ENCODE assay signal across 29 cellular contexts in the genomic region with DNA sequence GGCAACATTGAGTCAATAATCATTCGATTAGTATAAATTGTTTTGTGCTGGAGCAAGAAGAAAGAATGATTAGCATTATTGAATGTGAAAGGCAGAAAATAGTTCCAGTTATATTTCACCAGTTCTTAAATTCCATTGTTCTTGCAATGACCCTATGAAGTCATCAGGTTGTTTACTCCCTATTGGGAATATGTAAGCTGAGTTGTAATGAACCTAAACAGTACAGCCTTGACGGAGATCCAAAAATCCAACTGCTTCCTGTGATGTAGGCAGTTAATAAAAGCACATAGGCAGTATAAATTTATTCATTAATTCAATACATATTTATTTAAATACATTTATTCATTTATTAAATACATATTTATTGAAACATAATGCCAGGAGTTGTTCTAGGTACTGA.
"Had no signal": no experiment of that assay in that cellular context is flagged by ENCODE, and none has a peak within 500 bp of the region (broad histone marks: within the 10 kb centered on the region; RNA-seq: fewer than 3 reads in every experiment).

No MANE protein-coding gene starts in this region.

- FAIRE-seq: islet of Langerhans, kidney had no signal

- H3K27ac Mint-ChIP-seq: immature natural killer cell; mesothelial cell of epicardium; naive B cell; natural killer cell; nephron progenitor cell; neural progenitor cell; stimulated activated naive B cell treated with anti-CD40 and anti-IgM and Interleukin-4, amounts not matched to agents 10 μg/mL and 1 μg/mL and 100 μg/mL, for 72 hours had no signal

- H3K9me3 Mint-ChIP-seq: mesothelial cell of epicardium; nephron progenitor cell; neural progenitor cell; stimulated activated naive B cell treated with anti-CD40 and anti-IgM and Interleukin-4, amounts not matched to agents 10 μg/mL and 1 μg/mL and 100 μg/mL, for 72 hours had no signal

- H3K9ac ChIP-seq: neural progenitor cell, parathyroid adenoma had no signal

- H3K36me3 Mint-ChIP-seq: immature natural killer cell; mesothelial cell of epicardium; naive B cell; neural progenitor cell; stimulated activated naive B cell treated with anti-CD40 and anti-IgM and Interleukin-4, amounts not matched to agents 10 μg/mL and 1 μg/mL and 100 μg/mL, for 72 hours had no signal

- H3K79me2 ChIP-seq: parathyroid adenoma had no signal

- H2AFZ ChIP-seq: neural progenitor cell, parathyroid adenoma had no signal

- H3K27me3 Mint-ChIP-seq: naive B cell; stimulated activated naive B cell treated with anti-CD40 and anti-IgM and Interleukin-4, amounts not matched to agents 10 μg/mL and 1 μg/mL and 100 μg/mL, for 72 hours had no signal

- H3K4me3 Mint-ChIP-seq: immature natural killer cell; mesothelial cell of epicardium; naive B cell; natural killer cell; nephron progenitor cell; neural progenitor cell; stimulated activated naive B cell treated with anti-CD40 and anti-IgM and Interleukin-4, amounts not matched to agents 10 μg/mL and 1 μg/mL and 100 μg/mL, for 72 hours had no signal

- ATAC-seq: natural killer cell; right lobe of liver; stimulated activated naive B cell treated with anti-CD40 and anti-IgM and Interleukin-4, amounts not matched to agents 10 μg/mL and 1 μg/mL and 100 μg/mL, for 72 hours; stimulated activated naive CD8-positive, alpha-beta T cell treated with anti-CD3 and anti-CD28 coated beads, Interleukin-15, Interleukin-2, amounts not matched to agents 100 U/mL and 50 U/mL, for 24 hours had no signal

- H3K4me2 ChIP-seq: neural progenitor cell had no signal

- H3K9me3 ChIP-seq: left ventricle myocardium inferior, neutrophil, right atrium auricular region, right lobe of liver, stomach, testis, thyroid gland, transverse colon, upper lobe of left lung, vagina had no signal

- H3K27me3 ChIP-seq: neural progenitor cell, neutrophil, right atrium auricular region, right lobe of liver, stomach, testis, thyroid gland, transverse colon, upper lobe of left lung, vagina had no signal

- H3K4me1 ChIP-seq: left ventricle myocardium inferior, neural progenitor cell, parathyroid adenoma, right atrium auricular region, right lobe of liver, stomach, testis, thyroid gland, transverse colon, upper lobe of left lung, vagina had no signal

- H3K4me1 Mint-ChIP-seq: immature natural killer cell; mesothelial cell of epicardium; naive B cell; natural killer cell; stimulated activated naive B cell treated with anti-CD40 and anti-IgM and Interleukin-4, amounts not matched to agents 10 μg/mL and 1 μg/mL and 100 μg/mL, for 72 hours had no signal

- DNase-seq: immature natural killer cell; kidney; left ventricle myocardium inferior; mesendoderm; naive B cell; natural killer cell; nephron progenitor cell; occipital lobe; right lobe of liver; stimulated activated CD4-positive, alpha-beta T cell treated with anti-CD3 and anti-CD28 coated beads, Interleukin-12 subunit alpha, Interleukin-12 subunit beta, amount 100 ng/mL, for 4 hours; stimulated activated CD4-positive, alpha-beta T cell treated with anti-CD3 and anti-CD28 coated beads, Interleukin-15, amount 100 ng/mL, for 24 hours; stimulated activated CD4-positive, alpha-beta T cell treated with anti-CD3 and anti-CD28 coated beads, Interleukin-2, amount 100 ng/mL, for 24 hours; stimulated activated CD4-positive, alpha-beta T cell treated with anti-CD3 and anti-CD28 coated beads, Interleukin-4, amount 100 ng/mL, for 1 hour; stimulated activated naive B cell treated with anti-CD40 and anti-IgM and Interleukin-4, amounts not matched to agents 10 μg/mL and 1 μg/mL and 100 μg/mL, for 72 hours; stimulated activated naive CD8-positive, alpha-beta T cell treated with anti-CD3 and anti-CD28 coated beads, Interleukin-15, Interleukin-2, amounts not matched to agents 100 U/mL and 50 U/mL, for 24 hours; stomach; testis; thyroid gland; transverse colon; upper lobe of left lung had no signal

- H3K36me3 ChIP-seq: left ventricle myocardium inferior, neural progenitor cell, neutrophil, right atrium auricular region, right lobe of liver, stomach, thyroid gland, transverse colon, upper lobe of left lung, vagina had no signal

- H3K4me3 ChIP-seq: left ventricle myocardium inferior, lung, neural progenitor cell, right atrium auricular region, right lobe of liver, skin epidermis, stomach, testis, thyroid gland, transverse colon, upper lobe of left lung, vagina had no signal

- H3K27ac ChIP-seq: left ventricle myocardium inferior, neural progenitor cell, neutrophil, parathyroid adenoma, right atrium auricular region, right lobe of liver, skin epidermis, stomach, testis, thyroid gland, transverse colon, upper lobe of left lung, vagina had no signal
